In genomic region chr10:30878920-30879319, GRCh38 we compare ENCODE assay signal across 7 cellular contexts.
"Had no signal": no experiment of that assay in that cellular context is flagged by ENCODE, and none has a peak within 500 bp of the region (broad histone marks: within the 10 kb centered on the region; RNA-seq: fewer than 3 reads in every experiment).

No MANE protein-coding gene starts in this region.

- H3K4me3 ChIP-seq: GM12878 had no signal

- FAIRE-seq: G401.6, GM12878, GM12891, GM12892, GM18507 had no signal

- ATAC-seq: GM12878 had no signal

- DNase-seq: GDM1, GF-D8 had no signal
